Comparison of ENCODE assay signal across 34 cellular contexts in genomic region chr2:85557130-85557529, GRCh38.
"Had no signal": no experiment of that assay in that cellular context is flagged by ENCODE, and none has a peak within 500 bp of the region (broad histone marks: within the 10 kb centered on the region; RNA-seq: fewer than 3 reads in every experiment).

No MANE protein-coding gene starts in this region.

- H3K9me3 ChIP-seq: MG63 had no signal

- H3K27me3 ChIP-seq: MG63 had no signal

- DNase-seq: Karpas-422, Kasumi-1, MG63, MM.1S, MV-4-11, NCI-H1048, NCI-H1092, NCI-H1092 treated with DMSO at 0.1 percent for 48 hours, NCI-H1105, NCI-H1105 treated with DMSO at 0.1 percent for 48 hours, NCI-H1417, NCI-H1417 treated with DMSO at 0.1 percent for 48 hours, NCI-H1436, NCI-H1436 treated with DMSO at 0.1 percent for 48 hours, NCI-H146, NCI-H1694, NCI-H1694 treated with DMSO at 0.1 percent for 48 hours, NCI-H187, NCI-H187 treated with DMSO at 0.1 percent for 48 hours, NCI-H1930, NCI-H2029, NCI-H2029 treated with DMSO at 0.1 percent for 48 hours, NCI-H2081, NCI-H2081 treated with DMSO at 0.1 percent for 48 hours, NCI-H2107, NCI-H2171, NCI-H2171 treated with DMSO at 0.1 percent for 48 hours, NCI-H2227 treated with DMSO at 0.1 percent for 48 hours, NCI-H226, NCI-H345, NCI-H446, NCI-H446 treated with DMSO at 0.1 percent for 48 hours, NCI-H510A, NCI-H510A treated with DMSO at 0.1 percent for 48 hours had no signal

- H3K4me3 ChIP-seq: MG63 had no signal
